ENCODE assay signal across 1 cellular context in genomic region chr12:120726961-120727360, GRCh38.
TF ChIP-seq lines count a peak whose summit lies in the region.

No MANE protein-coding gene starts in this region.

TF ChIP-seq in HCT116, 20 proteins besides CTCF, POLR2A, EP300 and RAD21:
- TF ChIP-seq REST (IDR thresholded peaks at IDR 0.05; ENCODE audit: low read depth) (no peak), SIN3A (IDR thresholded peaks at IDR 0.05; ENCODE audit: low read depth) (no peak), ELF1 (IDR thresholded peaks at IDR 0.05; ENCODE audit: borderline replicate concordance, low read depth) (no peak), EZH2 (IDR thresholded peaks at IDR 0.05) (no peak), ATF3 (IDR thresholded peaks at IDR 0.05) (no peak), SP1 (IDR thresholded peaks at IDR 0.05; ENCODE audit: low read depth) (no peak), ZFX (IDR thresholded peaks at IDR 0.05) (no peak), POLR2AphosphoS5 (IDR thresholded peaks at IDR 0.05; ENCODE audit: low read depth, low read length) (no peak), FOSL1 (IDR thresholded peaks at IDR 0.05; ENCODE audit: low read depth) (no peak), YY1 (IDR thresholded peaks at IDR 0.05; ENCODE audit: extremely low read depth, insufficient replicate concordance, low read depth, low read length) (no peak)
